In the genomic region with DNA sequence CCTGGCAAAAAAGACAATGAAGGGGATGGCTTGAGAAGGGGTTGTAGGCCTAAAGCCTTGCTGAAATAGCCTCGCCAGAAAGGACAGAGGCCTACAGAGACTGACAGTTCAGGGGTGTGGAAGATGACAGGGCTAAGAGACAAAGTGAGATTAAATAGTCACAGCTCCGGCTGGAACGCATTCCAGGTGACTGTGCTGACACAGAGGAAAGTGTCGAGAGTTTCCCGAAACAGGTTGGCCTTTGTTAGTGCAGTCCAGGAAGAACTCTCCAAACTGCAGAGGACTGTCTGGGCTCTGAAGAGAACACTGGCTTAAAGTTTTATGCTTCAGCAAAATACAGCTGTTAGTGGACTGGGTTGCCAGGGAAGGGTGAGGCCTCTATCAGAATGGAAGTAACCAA, we compare ENCODE assay signal across 1 cellular context.
TF ChIP-seq lines count a peak whose summit lies in the region.

No MANE protein-coding gene starts in this region.

TF ChIP-seq in H1, 55 proteins besides CTCF, POLR2A, EP300 and RAD21:
- TF ChIP-seq CHD7 (IDR thresholded peaks at IDR 0.05; ENCODE audit: insufficient replicate concordance, low read length) (no peak), BRCA1 (IDR thresholded peaks at IDR 0.05; ENCODE audit: low read depth, low read length) (no peak), HDAC6 (IDR thresholded peaks at IDR 0.05; ENCODE audit: low read depth, low read length) (no peak), ASH2L (IDR thresholded peaks at IDR 0.05; ENCODE audit: low read length) (no peak), RXRA (IDR thresholded peaks at IDR 0.05; ENCODE audit: insufficient read depth, low read depth, low read length) (no peak), RFX5 (IDR thresholded peaks at IDR 0.05; ENCODE audit: borderline replicate concordance, low read depth, low read length) (no peak), FOSL1 (IDR thresholded peaks at IDR 0.05; ENCODE audit: insufficient read depth, low read depth, low read length) (no peak), TAF7 (optimal IDR thresholded peaks at IDR 0.05; ENCODE audit: borderline replicate concordance, low read depth, low read length) (no peak), MAFK (IDR thresholded peaks at IDR 0.05; ENCODE audit: low read depth, low read length) (no peak), YY1 (IDR thresholded peaks at IDR 0.05; ENCODE audit: low read depth, low read length) (no peak), CHD2 (IDR thresholded peaks at IDR 0.05; ENCODE audit: low read length) (no peak), MAX (IDR thresholded peaks at IDR 0.05) (no peak), KDM1A (IDR thresholded peaks at IDR 0.05; ENCODE audit: borderline replicate concordance, low read length) (no peak), TAF1 (IDR thresholded peaks at IDR 0.05; ENCODE audit: low read depth, low read length) (no peak)
TF ChIP-seq in H1: peak in this region for 0.
